ENCODE assay signal across 18 cellular contexts in genomic region chr15:95260856-95261255, GRCh38.
DNase-seq lines count a peak whose midpoint lies in the region; ATAC-seq, FAIRE-seq and TF ChIP-seq lines count a peak whose summit lies in the region.
"Had no signal": no experiment of that assay in that cellular context is flagged by ENCODE, and none has a peak within 500 bp of the region (broad histone marks: within the 10 kb centered on the region; RNA-seq: fewer than 3 reads in every experiment).

No MANE protein-coding gene starts in this region.

- H3K4me1 ChIP-seq in HepG2 (ENCODE audit: insufficient read depth, low read length) = no peaks in the 10 kb centered on the region
- no peaks in the 10 kb centered on the region for H3K4me1 ChIP-seq in right lobe of liver
- peaks cover 43% of the 10 kb centered on the region for H3K4me1 ChIP-seq in endothelial cell of umbilical vein (ENCODE audit: control insufficient read depth, extremely low read depth, insufficient read depth, low read length)
- peaks cover 0 to 35% (median 27%) of the 10 kb centered on the region in 6 donors for H3K4me1 ChIP-seq in spleen
- peaks cover 0 to 13% (median 8%) of the 10 kb centered on the region in 4 donors for H3K4me1 ChIP-seq in upper lobe of left lung
- H3K4me1 ChIP-seq: BLaER1, Caco-2 had no signal

- H4K20me1 ChIP-seq in HepG2 (ENCODE audit: insufficient read depth, low read length) (no peaks in the 10 kb centered on the region), endothelial cell of umbilical vein (replicated peaks; ENCODE audit: control insufficient read depth, extremely low read depth, insufficient read depth, low read length) (no peaks in the 10 kb centered on the region)
- H4K20me1 ChIP-seq: BLaER1 had no signal

- H3K4me2 ChIP-seq in HepG2 (ENCODE audit: low read depth, low read length) (no peak overlapping the region), endothelial cell of umbilical vein (ENCODE audit: insufficient read depth, low read length) (no peak overlapping the region)
- H3K4me2 ChIP-seq: BLaER1 had no signal

- H3K9me3 ChIP-seq in HepG2 (ENCODE audit: low read length) = no peaks in the 10 kb centered on the region
- H3K9me3 ChIP-seq in right lobe of liver = no peaks in the 10 kb centered on the region
- no peaks in the 10 kb centered on the region for H3K9me3 ChIP-seq in endothelial cell of umbilical vein (replicated peaks; ENCODE audit: control insufficient read depth, insufficient read depth, low read length)
- H3K9me3 ChIP-seq in spleen = no peaks in the 10 kb centered on the region
- H3K9me3 ChIP-seq in upper lobe of left lung = no peaks in the 10 kb centered on the region
- H3K9me3 ChIP-seq in MG63 = no peaks in the 10 kb centered on the region
- H3K9me3 ChIP-seq: BLaER1, Caco-2 had no signal

- no peaks in the 10 kb centered on the region for H3K9me1 ChIP-seq in endothelial cell of umbilical vein (replicated peaks; ENCODE audit: control insufficient read depth, extremely low read depth, insufficient read depth, low read length)

- no peak for ATAC-seq in HepG2
- ATAC-seq in right lobe of liver = no peak
- no peak for ATAC-seq in upper lobe of left lung (ENCODE audit: low FRiP score in 2 of 2)
- ATAC-seq: HCT116 had no signal

- in situ Hi-C loops in HepG2 (cut with HindIII; ENCODE audit: extremely low pct_ligation_motif_present, low pct_unique_long_range_greater_than_20kb) = loop anchor here (10.0 to 25.0 kb wide), 2 partner anchors 1076 to 1974 kb away; partner anchors contain the start of gene NR2F2

- intact Hi-C loops in HepG2 (cut with micrococcal nuclease; ENCODE audit: unreplicated experiment) = no loop called here
- intact Hi-C loops in right lobe of liver (cut with DNase I) = no loop called here
- intact Hi-C loops in endothelial cell of umbilical vein (cut with micrococcal nuclease) = loop anchor here (1.0 kb wide), 1 partner anchor 104 kb away; no protein-coding TSS in a partner anchor
- intact Hi-C loops in spleen (cut with DNase I; ENCODE audit: low total_unique reads) = loop anchor here (5.0 kb wide), 1 partner anchor 1081 kb away; no protein-coding TSS in a partner anchor

- H2AFZ ChIP-seq in HepG2 (ENCODE audit: low read length) = no peak overlapping the region
- no peak overlapping the region for H2AFZ ChIP-seq in endothelial cell of umbilical vein (ENCODE audit: low read depth, low read length)

- H3K36me3 ChIP-seq in HepG2 (replicated peaks in 1 of 2; ENCODE audit: control insufficient read depth in 1 of 2, insufficient read depth in 2 of 2, low read length in 2 of 2) = no peaks in the 10 kb centered on the region
- no peaks in the 10 kb centered on the region for H3K36me3 ChIP-seq in right lobe of liver
- H3K36me3 ChIP-seq in endothelial cell of umbilical vein (ENCODE audit: control insufficient read depth in 2 of 2, extremely low read depth in 1 of 2, insufficient read depth in 2 of 2, low read length in 2 of 2) = no peaks in the 10 kb centered on the region
- no peaks in the 10 kb centered on the region for H3K36me3 ChIP-seq in spleen
- no peaks in the 10 kb centered on the region for H3K36me3 ChIP-seq in upper lobe of left lung
- no peaks in the 10 kb centered on the region for H3K36me3 ChIP-seq in MG63
- H3K36me3 ChIP-seq: BLaER1 had no signal

- no peak for TF ChIP-seq CTCF in HepG2 (CRISPR knock-in tag; IDR thresholded peaks at IDR 0.05)
- TF ChIP-seq CTCF in right lobe of liver (IDR thresholded peaks at IDR 0.05) = no peak
- TF ChIP-seq CTCF in endothelial cell of umbilical vein (IDR thresholded peaks at IDR 0.05; ENCODE audit: extremely low read depth in 1 of 2, insufficient read depth in 1 of 2, low read depth in 1 of 2, low read length in 2 of 2) = no peak
- no peak for TF ChIP-seq CTCF in spleen (IDR thresholded peaks at IDR 0.05 in 8 of 11, conservative IDR thresholded peaks at IDR 0.05 in 3 of 11)
- TF ChIP-seq CTCF in upper lobe of left lung (IDR thresholded peaks at IDR 0.05) = no peak

- H3K27ac ChIP-seq in HepG2 (ENCODE audit: extremely low read length, insufficient read depth, low read length) = no peak overlapping the region
- no peak overlapping the region for H3K27ac ChIP-seq in right lobe of liver
- H3K27ac ChIP-seq in endothelial cell of umbilical vein (ENCODE audit: insufficient read depth, low read depth, low read length) = peak overlapping the region; percentile 89
- peak overlapping the region in 7 of 8 donors; percentile 30 to 83 (median 64) for H3K27ac ChIP-seq in spleen
- peak overlapping the region in 1 of 4 donors; percentile 7 for H3K27ac ChIP-seq in upper lobe of left lung
- H3K27ac ChIP-seq: BLaER1, HL-60 had no signal

- H3K27me3 ChIP-seq in HepG2 (ENCODE audit: control insufficient read depth in 1 of 2, insufficient read depth in 2 of 2, low read length in 2 of 2) (no peaks in the 10 kb centered on the region; a peak in 1 of 5 replicates), right lobe of liver (no peaks in the 10 kb centered on the region), endothelial cell of umbilical vein (ENCODE audit: control insufficient read depth in 2 of 2, insufficient read depth in 2 of 2, low read length in 2 of 2) (no peaks in the 10 kb centered on the region), spleen (replicated peaks in 1 of 7) (peaks cover 0 to 21% (median 0%) of the 10 kb centered on the region in 7 donors), upper lobe of left lung (no peaks in the 10 kb centered on the region), MG63 (no peaks in the 10 kb centered on the region)
- H3K27me3 ChIP-seq: BLaER1 had no signal

- TF ChIP-seq POLR2A in HepG2 (IDR thresholded peaks at IDR 0.05; ENCODE audit: insufficient read depth in 1 of 2, low read depth in 2 of 2, low read length in 2 of 2) (no peak), right lobe of liver (IDR thresholded peaks at IDR 0.05) (no peak), endothelial cell of umbilical vein (IDR thresholded peaks at IDR 0.05; ENCODE audit: low read depth, low read length) (no peak), spleen (IDR thresholded peaks at IDR 0.05) (no peak), upper lobe of left lung (IDR thresholded peaks at IDR 0.05) (no peak)

- WGBS in HepG2 (ENCODE audit: low lambda C conversion rate) = 29% methylated on average over 5 of the region's 5 CpGs
- WGBS in right lobe of liver (ENCODE audit: insufficient coverage, low coverage, low lambda C conversion rate, missing lambda C conversion rate) = 75% methylated on average over 5 of the region's 5 CpGs
- WGBS in spleen, 5 donors = 82 to 92% (median 86%) methylated on average over 5 of the region's 5 CpGs
- 79 to 80% methylated on average over 5 of the region's 5 CpGs for WGBS in upper lobe of left lung, 2 donors

- H3K9ac ChIP-seq in HepG2 (ENCODE audit: insufficient read depth, low read depth, low read length) (no peak overlapping the region), endothelial cell of umbilical vein (replicated peaks; ENCODE audit: extremely low read depth, insufficient read depth, low read length) (no peak overlapping the region)
- H3K9ac ChIP-seq: BLaER1 had no signal

- H3K79me2 ChIP-seq in HepG2 (ENCODE audit: insufficient read depth, low read length) (no peaks in the 10 kb centered on the region), endothelial cell of umbilical vein (ENCODE audit: control insufficient read depth, insufficient read depth, low read length) (no peaks in the 10 kb centered on the region)

- BruUV-seq in HepG2 (replicated peaks; lab: Mats Ljungman, UMichigan) = no TSS peak
- no TSS peak for BruUV-seq in endothelial cell of umbilical vein (replicated peaks; lab: Mats Ljungman, UMichigan)

- CTCF ChIA-PET in HepG2 (lab: Yijun Ruan, JAX; ENCODE audit: low intra/inter-chr PET ratio, low total read pairs) = no interaction called here
- CTCF ChIA-PET in endothelial cell of umbilical vein (lab: Charles Lee) = interaction anchor here (1.2 to 2.5 kb wide), 16 partner anchors 10 to 1093 kb away, joined by 3 to 34 read pairs (median 10); partner anchors contain the start of gene NR2F2

- dilution Hi-C loops in endothelial cell of umbilical vein (cut with MboI; ENCODE audit: extremely low pct_ligation_motif_present, low sequenced_read_pairs) = no loop called here

- FAIRE-seq in HepG2 (lab: Jason Lieb, UNC) = no peak
- FAIRE-seq in endothelial cell of umbilical vein (lab: Jason Lieb, UNC) = no peak
- FAIRE-seq: GM19239, H54 had no signal

- POLR2A ChIA-PET in HepG2 (lab: Yijun Ruan, JAX) = no interaction called here
- POLR2A ChIA-PET in endothelial cell of umbilical vein (lab: Charles Lee) = interaction anchor here (1.8 kb wide), 1 partner anchor 1067 kb away, joined by 14 read pairs; no protein-coding TSS in a partner anchor

- TF ChIP-seq EP300 in HepG2 (IDR thresholded peaks at IDR 0.05; ENCODE audit: low read depth in 2 of 2, low read length in 2 of 2) (no peak), HepG2 (CRISPR knock-in tag; IDR thresholded peaks at IDR 0.05; ENCODE audit: borderline replicate concordance) (no peak), upper lobe of left lung (IDR thresholded peaks at IDR 0.05) (no peak)

- H3K4me3 ChIP-seq in HepG2 (replicated peaks in 1 of 3; ENCODE audit: insufficient read depth in 1 of 3, low read depth in 2 of 3, low read length in 3 of 3) (no peak overlapping the region), right lobe of liver (no peak overlapping the region), endothelial cell of umbilical vein (replicated peaks in 1 of 3; ENCODE audit: insufficient read depth in 1 of 3, low read depth in 1 of 3, low read length in 3 of 3) (no peak overlapping the region), spleen (no peak overlapping the region), upper lobe of left lung (no peak overlapping the region), MG63 (no peak overlapping the region)
- H3K4me3 ChIP-seq: BLaER1 had no signal

- TF ChIP-seq RAD21 in HepG2 (CRISPR knock-in tag; IDR thresholded peaks at IDR 0.05) = no peak

- DNase-seq in HepG2 (ENCODE audit: low spot score) = no peak
- DNase-seq in right lobe of liver = no peak
- no peak for DNase-seq in endothelial cell of umbilical vein (ENCODE audit: low read depth, low spot score)
- no peak for DNase-seq in spleen
- no peak for DNase-seq in upper lobe of left lung
- DNase-seq in MG63 = no peak
- DNase-seq in activated gamma-delta T cell treated with Interleukin-2 at 50 U/mL for 16 hours = no peak
- DNase-seq: 8988T; AML-193; Caco-2; CD8-positive, alpha-beta memory T cell; DND-41; GDM1 had no signal

TF ChIP-seq in HepG2, 621 proteins besides CTCF, POLR2A, EP300 and RAD21:
- TF ChIP-seq CEBPB (IDR thresholded peaks at IDR 0.05; ENCODE audit: borderline replicate concordance, low read depth, low read length) = 0 out of 2 replicates have a peak, but pooled peaks have one; percentile 1
- TF ChIP-seq RFXANK (CRISPR knock-in tag; IDR thresholded peaks at IDR 0.05) = no peak
TF ChIP-seq in HepG2: peak in this region for 1.

TF ChIP-seq in endothelial cell of umbilical vein, 7 proteins besides CTCF, POLR2A, EP300 and RAD21 (continues in another document):
- TF ChIP-seq FOS (IDR thresholded peaks at IDR 0.05; ENCODE audit: borderline replicate concordance, insufficient read depth, low read length) = no peak
- no peak for TF ChIP-seq JUN (IDR thresholded peaks at IDR 0.05; ENCODE audit: borderline replicate concordance, insufficient read depth, insufficient read length, low read depth)
- TF ChIP-seq MAX (IDR thresholded peaks at IDR 0.05; ENCODE audit: insufficient read depth, insufficient read length) = no peak

Comparison
In these comparisons a context has a peak if more than half of its experiments do, and no peak if none do; other contexts are left out.
1. H3K27ac ChIP-seq: peak in endothelial cell of umbilical vein (single experiment) and spleen (7 of 8); none in HepG2 (single experiment) and right lobe of liver (0 of 3).
2. intact Hi-C loops: an anchor here in endothelial cell of umbilical vein (1.0 kb wide) and spleen (5.0 kb wide); none called in HepG2 and right lobe of liver.